17 cellular contexts compared by ENCODE assay signal in the genomic region with DNA sequence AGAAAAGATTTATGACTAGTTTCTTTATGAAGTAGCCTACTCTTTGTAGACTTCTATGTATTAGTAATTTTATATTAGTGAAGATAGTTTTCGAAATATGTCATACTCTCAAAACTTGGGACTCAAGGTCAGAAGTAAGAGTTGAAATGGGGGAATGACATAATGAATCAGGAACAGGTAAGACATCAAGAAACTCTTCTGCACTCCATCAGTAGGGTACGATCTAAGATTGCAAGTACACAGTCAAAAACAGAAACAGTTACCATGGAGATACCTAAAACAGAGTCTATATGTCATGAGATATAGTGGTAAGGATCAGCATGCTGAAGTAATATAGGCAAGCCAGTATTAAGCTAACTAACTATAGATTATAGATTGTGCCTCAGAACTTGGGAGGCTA.
DNase-seq lines count a peak whose midpoint lies in the region; ATAC-seq, FAIRE-seq and TF ChIP-seq lines count a peak whose summit lies in the region.
"Had no signal": no experiment of that assay in that cellular context is flagged by ENCODE, and none has a peak within 500 bp of the region (broad histone marks: within the 10 kb centered on the region; RNA-seq: fewer than 3 reads in every experiment).

No MANE protein-coding gene starts in this region.

- TF ChIP-seq POLR2A in K562 (conservative IDR thresholded peaks at IDR 0.05) = no peak
- TF ChIP-seq POLR2A in right lobe of liver (IDR thresholded peaks at IDR 0.05) = no peak

- H2AFZ ChIP-seq in K562 (ENCODE audit: low read depth, low read length) = no peak overlapping the region

- intact Hi-C loops in K562 (cut with micrococcal nuclease) (no loop called here), natural killer cell (cut with micrococcal nuclease) (no loop called here), right lobe of liver (cut with DNase I) (no loop called here)

- no peak overlapping the region for H3K27ac ChIP-seq in K562 (ENCODE audit: extremely low read depth, low read depth, low read length)
- no peak overlapping the region for H3K27ac ChIP-seq in right lobe of liver
- H3K27ac ChIP-seq: lower lobe of right lung, vagina had no signal

- H3K4me2 ChIP-seq in K562 (ENCODE audit: insufficient read depth, low read length) = no peak overlapping the region

- TF ChIP-seq CTCF in K562 (IDR thresholded peaks at IDR 0.05 in 2 of 3, conservative IDR thresholded peaks at IDR 0.05 in 1 of 3; ENCODE audit: insufficient read depth in 2 of 3, low read depth in 1 of 3, low read length in 3 of 3) (no peak), natural killer cell (IDR thresholded peaks at IDR 0.05) (no peak), right lobe of liver (IDR thresholded peaks at IDR 0.05) (no peak)

- FAIRE-seq in K562 (lab: Jason Lieb, UNC) = no peak

- POLR2A ChIA-PET in K562 (lab: Yijun Ruan, JAX) = no interaction called here

- no peak for TF ChIP-seq RAD21 in K562 (CRISPR knock-in tag; conservative IDR thresholded peaks at IDR 0.05 in 1 of 2, IDR thresholded peaks at IDR 0.05 in 1 of 2)

- CTCF ChIA-PET in K562 (lab: Yijun Ruan, JAX; ENCODE audit: low intra/inter-chr PET ratio) = no interaction called here

- WGBS in K562 (ENCODE audit: insufficient coverage, low coverage, missing lambda C conversion rate) = 80% methylated on average over 2 of the region's 2 CpGs
- WGBS in right lobe of liver (ENCODE audit: insufficient coverage, low coverage, low lambda C conversion rate, missing lambda C conversion rate) = 92% methylated on average over 2 of the region's 2 CpGs

- no peak for TF ChIP-seq EP300 in K562 (IDR thresholded peaks at IDR 0.05; ENCODE audit: low read length)

- no peaks in the 10 kb centered on the region for H3K79me2 ChIP-seq in K562 (ENCODE audit: control insufficient read depth, insufficient read depth, low read length)

- no peak overlapping the region for H3K4me3 Mint-ChIP-seq in natural killer cell
- H3K4me3 Mint-ChIP-seq: nephron; stimulated activated naive B cell treated with anti-CD40 and anti-IgM and Interleukin-4, amounts not matched to agents 10 μg/mL and 1 μg/mL and 100 μg/mL, for 72 hours had no signal

- H3K9me1 ChIP-seq in K562 (ENCODE audit: control insufficient read depth, insufficient read depth, low read length) = no peaks in the 10 kb centered on the region

- H4K20me1 ChIP-seq in K562 (replicated peaks; ENCODE audit: control insufficient read depth, insufficient read depth, low read length) = no peaks in the 10 kb centered on the region

- no peak overlapping the region for H3K9ac ChIP-seq in K562 (ENCODE audit: insufficient read depth in 1 of 2, low read depth in 2 of 2, low read length in 2 of 2)

- no peaks in the 10 kb centered on the region for H3K36me3 Mint-ChIP-seq in natural killer cell

- H3K4me1 Mint-ChIP-seq in natural killer cell = peaks cover 0 to 5% of the 10 kb centered on the region in 2 donors
- H3K4me1 Mint-ChIP-seq: nephron had no signal

- H3K36me3 ChIP-seq in K562 (ENCODE audit: control insufficient read depth, insufficient read depth, low read length) = no peaks in the 10 kb centered on the region
- no peaks in the 10 kb centered on the region for H3K36me3 ChIP-seq in right lobe of liver
- H3K36me3 ChIP-seq: lower lobe of right lung, vagina had no signal

- ATAC-seq in GM18868 (IDR thresholded peaks at IDR 0.05; ENCODE audit: unreplicated experiment) (peak; percentile 96), GM21576 (IDR thresholded peaks at IDR 0.05; ENCODE audit: unreplicated experiment) (peak; percentile 94), HG03103 (IDR thresholded peaks at IDR 0.05; ENCODE audit: low read depth, unreplicated experiment) (peak; percentile 66), K562 (no peak), natural killer cell (no peak), right lobe of liver (no peak)
- ATAC-seq: lower lobe of right lung; PC-3; sciatic nerve; stimulated activated naive B cell treated with anti-CD40 and anti-IgM and Interleukin-4, amounts not matched to agents 10 μg/mL and 1 μg/mL and 100 μg/mL, for 72 hours had no signal

- H3K9me3 ChIP-seq in K562 (replicated peaks; ENCODE audit: control insufficient read depth, insufficient read depth, low read depth, low read length) (no peaks in the 10 kb centered on the region), right lobe of liver (no peaks in the 10 kb centered on the region)
- H3K9me3 ChIP-seq: lower lobe of right lung, vagina had no signal

- no peak overlapping the region for H3K27ac Mint-ChIP-seq in natural killer cell
- H3K27ac Mint-ChIP-seq: stimulated activated naive B cell treated with anti-CD40 and anti-IgM and Interleukin-4, amounts not matched to agents 10 μg/mL and 1 μg/mL and 100 μg/mL, for 72 hours had no signal

- DNase-seq in K562 (ENCODE audit: extremely low read depth in 1 of 4, low spot score in 3 of 4) (no peak), natural killer cell (no peak), right lobe of liver (no peak)
- DNase-seq in stimulated activated CD4-positive, alpha-beta T cell treated with anti-CD3 and anti-CD28 coated beads, Interleukin-12 subunit alpha, Interleukin-12 subunit beta, amount 100 ng/mL, for 4 hours = no peak
- DNase-seq: activated CD8-positive, alpha-beta memory T cell treated with anti-CD3 and anti-CD28 coated beads for 24 hours; lower lobe of right lung; NCI-H2081 treated with DMSO at 0.1 percent for 48 hours; NCI-H526 treated with DMSO at 0.1 percent for 48 hours; PC-3; stimulated activated CD4-positive, alpha-beta T cell treated with anti-CD3 and anti-CD28 coated beads, Interleukin-4, amount 100 ng/mL, for 4 hours; stimulated activated naive B cell treated with anti-CD40 and anti-IgM and Interleukin-4, amounts not matched to agents 10 μg/mL and 1 μg/mL and 100 μg/mL, for 72 hours had no signal

- BruUV-seq in K562 (replicated peaks; lab: Mats Ljungman, UMichigan) = no TSS peak

- no peak overlapping the region for H3K4me3 ChIP-seq in K562
- H3K4me3 ChIP-seq in right lobe of liver = no peak overlapping the region
- H3K4me3 ChIP-seq: lower lobe of right lung, vagina had no signal

- no peaks in the 10 kb centered on the region for H3K27me3 Mint-ChIP-seq in natural killer cell (ENCODE audit: low read depth in 2 of 2)
- H3K27me3 Mint-ChIP-seq: stimulated activated naive B cell treated with anti-CD40 and anti-IgM and Interleukin-4, amounts not matched to agents 10 μg/mL and 1 μg/mL and 100 μg/mL, for 72 hours had no signal

- no peaks in the 10 kb centered on the region for H3K27me3 ChIP-seq in K562 (ENCODE audit: control insufficient read depth in 2 of 2, insufficient read depth in 2 of 2, low read length in 2 of 2)
- no peaks in the 10 kb centered on the region for H3K27me3 ChIP-seq in right lobe of liver
- H3K27me3 ChIP-seq: vagina had no signal

- in situ Hi-C loops in K562 (cut with MboI) = no loop called here

- H3K9me3 Mint-ChIP-seq in natural killer cell = no peaks in the 10 kb centered on the region
- H3K9me3 Mint-ChIP-seq: nephron; stimulated activated naive B cell treated with anti-CD40 and anti-IgM and Interleukin-4, amounts not matched to agents 10 μg/mL and 1 μg/mL and 100 μg/mL, for 72 hours had no signal

- H3K4me1 ChIP-seq in K562 (replicated peaks in 1 of 2; ENCODE audit: control insufficient read depth in 2 of 2, insufficient read depth in 2 of 2, low read length in 2 of 2) = peaks cover 0 to 2% of the 10 kb centered on the region in 2 experiments; a peak in 2 of 5 replicates
- H3K4me1 ChIP-seq in right lobe of liver = no peaks in the 10 kb centered on the region
- H3K4me1 ChIP-seq: lower lobe of right lung, vagina had no signal

TF ChIP-seq in K562, 482 proteins besides CTCF, POLR2A, EP300 and RAD21:
- TF ChIP-seq FOXJ2 (tag; IDR thresholded peaks at IDR 0.05) (peak; percentile 72), ZNF77 (CRISPR knock-in tag; IDR thresholded peaks at IDR 0.05) (no peak)

Comparison
In these comparisons a context has a peak if more than half of its experiments do, and no peak if none do; other contexts are left out.
1. ATAC-seq: peak in GM18868 (single experiment), GM21576 (single experiment) and HG03103 (single experiment); none in K562 (single experiment), natural killer cell (0 of 3) and right lobe of liver (0 of 4).